ENCODE assay signal across 18 cellular contexts in genomic region chr5:117681431-117681830, GRCh38.
DNase-seq lines count a peak whose midpoint lies in the region; ATAC-seq and TF ChIP-seq lines count a peak whose summit lies in the region.
"Had no signal": no experiment of that assay in that cellular context is flagged by ENCODE, and none has a peak within 500 bp of the region (broad histone marks: within the 10 kb centered on the region; RNA-seq: fewer than 3 reads in every experiment).

No MANE protein-coding gene starts in this region.

- no peak for TF ChIP-seq CTCF in nephron (IDR thresholded peaks at IDR 0.05; ENCODE audit: unreplicated experiment in 3 of 3)
- TF ChIP-seq CTCF in sigmoid colon (IDR thresholded peaks at IDR 0.05) = no peak

- WGBS in sigmoid colon, 2 donors = 88% methylated on average over 3 of the region's 3 CpGs

- H3K9me3 ChIP-seq in sigmoid colon = no peaks in the 10 kb centered on the region

- H3K27ac ChIP-seq in sigmoid colon = no peak overlapping the region
- H3K27ac ChIP-seq: brain microvascular endothelial cell, HL-60, SJSA1 had no signal

- H3K4me1 ChIP-seq in sigmoid colon = peaks cover 0 to 26% (median 10%) of the 10 kb centered on the region in 4 donors
- H3K4me1 ChIP-seq: SJSA1 had no signal

- no peaks in the 10 kb centered on the region for H3K9me3 Mint-ChIP-seq in nephron
- H3K9me3 Mint-ChIP-seq: nephron progenitor cell had no signal

- peak overlapping the region; percentile 18 to 62 (median 45) for H3K27ac Mint-ChIP-seq in nephron
- H3K27ac Mint-ChIP-seq: activated naive CD4-positive, alpha-beta T cell treated with anti-CD3 and anti-CD28 coated beads for 36 hours; memory B cell; nephron progenitor cell had no signal

- peak; percentile 62 for ATAC-seq in GM18870 (IDR thresholded peaks at IDR 0.05; ENCODE audit: unreplicated experiment)
- ATAC-seq in HG02870 (IDR thresholded peaks at IDR 0.05; ENCODE audit: unreplicated experiment) = peak; percentile 56
- peak; percentile 50 for ATAC-seq in HG03521 (IDR thresholded peaks at IDR 0.05; ENCODE audit: unreplicated experiment)
- no peak for ATAC-seq in sciatic nerve
- ATAC-seq: esophagus mucosa had no signal

- no peak for DNase-seq in sigmoid colon
- no peak for DNase-seq in sciatic nerve (ENCODE audit: low spot score)
- DNase-seq in SKM-1 treated with dmso at 0.1 percent for 144 hours (lab: John Stamatoyannopoulos, UW; ENCODE audit: unreplicated experiment) = no peak
- DNase-seq: activated CD4-positive, alpha-beta T cell treated with anti-CD3 and anti-CD28 coated beads for 48 hours; activated naive CD4-positive, alpha-beta T cell treated with anti-CD3 and anti-CD28 coated beads for 36 hours; AML-193; brain microvascular endothelial cell; KBM-7; NCI-H1436 treated with DMSO at 0.1 percent for 48 hours; nephron progenitor cell had no signal

- no peaks in the 10 kb centered on the region for H3K27me3 Mint-ChIP-seq in nephron (ENCODE audit: low read depth)
- H3K27me3 Mint-ChIP-seq: memory B cell had no signal

- no peak for TF ChIP-seq POLR2A in sigmoid colon (IDR thresholded peaks at IDR 0.05)

- intact Hi-C loops in sigmoid colon (cut with DNase I) = no loop called here
- intact Hi-C loops in sciatic nerve (cut with DNase I) = no loop called here

- H3K36me3 Mint-ChIP-seq in nephron (ENCODE audit: low read depth) = no peaks in the 10 kb centered on the region
- H3K36me3 Mint-ChIP-seq: memory B cell had no signal

- no peaks in the 10 kb centered on the region for H3K36me3 ChIP-seq in sigmoid colon
- H3K36me3 ChIP-seq: brain microvascular endothelial cell, SJSA1 had no signal

- no peaks in the 10 kb centered on the region for H3K27me3 ChIP-seq in sigmoid colon
- H3K27me3 ChIP-seq: brain microvascular endothelial cell, SJSA1 had no signal

- TF ChIP-seq EP300 in sigmoid colon (IDR thresholded peaks at IDR 0.05) = no peak

- no peak overlapping the region for H3K4me3 ChIP-seq in sigmoid colon
- H3K4me3 ChIP-seq: SJSA1 had no signal

- H3K4me1 Mint-ChIP-seq in nephron = peaks cover 42% of the 10 kb centered on the region
- H3K4me1 Mint-ChIP-seq: memory B cell, nephron progenitor cell had no signal

- H3K4me3 Mint-ChIP-seq in nephron = peak overlapping the region in 1 of 3 experiments; percentile 25
- H3K4me3 Mint-ChIP-seq: activated naive CD4-positive, alpha-beta T cell treated with anti-CD3 and anti-CD28 coated beads for 36 hours; memory B cell; nephron progenitor cell had no signal
